In the genomic region with DNA sequence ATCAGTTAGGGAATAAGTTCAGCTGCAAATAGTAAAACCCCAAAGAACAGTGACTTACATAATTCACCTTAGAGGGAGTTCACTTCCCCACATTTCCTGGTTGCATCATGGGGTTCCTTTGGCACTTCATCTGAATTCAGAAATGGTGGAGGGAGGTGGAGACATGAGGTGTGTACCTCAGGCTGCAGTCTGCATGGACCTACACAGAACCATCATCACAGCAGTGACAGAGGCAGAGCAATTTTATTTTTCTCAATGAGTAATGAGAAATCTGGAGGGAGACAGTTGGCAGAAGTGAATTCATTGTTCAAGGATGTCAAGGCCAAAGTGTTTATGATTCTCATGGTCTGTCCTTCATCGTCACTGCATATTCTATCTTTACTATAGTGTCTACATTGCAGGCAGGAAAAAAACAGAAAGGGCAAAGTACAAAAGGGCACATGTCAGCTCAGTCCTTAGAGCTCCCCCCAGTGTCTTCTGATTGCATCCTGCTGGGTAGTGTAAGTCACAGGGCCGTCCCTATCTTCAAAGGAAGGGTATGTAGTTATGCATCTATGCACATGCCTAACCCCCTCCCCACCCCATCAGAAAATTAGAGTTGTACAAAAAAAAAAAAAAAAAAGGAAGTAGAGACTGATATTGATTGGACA, we compare ENCODE assay signal across 9 cellular contexts.
DNase-seq lines count a peak whose midpoint lies in the region; ATAC-seq and TF ChIP-seq lines count a peak whose summit lies in the region.
"Had no signal": no experiment of that assay in that cellular context is flagged by ENCODE, and none has a peak within 500 bp of the region (broad histone marks: within the 10 kb centered on the region; RNA-seq: fewer than 3 reads in every experiment).

No MANE protein-coding gene starts in this region.

- no peaks in the 10 kb centered on the region for H4K20me1 ChIP-seq in OCI-LY3 (ENCODE audit: insufficient read depth, low read length)

- TF ChIP-seq CTCF in GM13976 (IDR thresholded peaks at IDR 0.05; ENCODE audit: borderline replicate concordance, control extremely low read depth, extremely low read depth, insufficient read depth, missing control alignments), result peak; percentile 38
- TF ChIP-seq CTCF in OCI-LY3 (IDR thresholded peaks at IDR 0.05; ENCODE audit: low read depth, low read length), result peak; percentile 67

- in situ Hi-C loops in GM13976 (cut with MboI; ENCODE audit: low sequenced_read_pairs, unreplicated experiment), result no loop called here

- H3K4me1 ChIP-seq in OCI-LY3 (ENCODE audit: low read length), result peaks cover 4% of the 10 kb centered on the region

- DNase-seq in GM13976 (ENCODE audit: low spot score) (peak; percentile 33), iPS-NIHi7 (ENCODE audit: extremely low spot score) (peak; percentile 60), H4 (ENCODE audit: low spot score) (no peak), NCI-H226 (no peak)

- no peak overlapping the region for H3K4me3 ChIP-seq in OCI-LY3 (ENCODE audit: low read length)

- H3K79me2 ChIP-seq in OCI-LY3 (ENCODE audit: low read length), result no peaks in the 10 kb centered on the region

- no peaks in the 10 kb centered on the region for H3K9me3 ChIP-seq in OCI-LY3 (ENCODE audit: insufficient read depth, low read length)

- H3K27me3 ChIP-seq in OCI-LY3 (ENCODE audit: low read depth, low read length), result no peaks in the 10 kb centered on the region

- H3K27ac ChIP-seq in OCI-LY3 (ENCODE audit: low read length), result no peak overlapping the region
- H3K27ac ChIP-seq: epithelial cell of prostate had no signal

- H2AFZ ChIP-seq in OCI-LY3 (ENCODE audit: low read depth, low read length), result peak overlapping the region; percentile 90

- peak overlapping the region; percentile 41 for H3K4me2 ChIP-seq in OCI-LY3 (ENCODE audit: low read length)

- H3K9ac ChIP-seq in OCI-LY3 (ENCODE audit: low read length), result no peak overlapping the region

- ATAC-seq in HG02588 (IDR thresholded peaks at IDR 0.05; ENCODE audit: unreplicated experiment) (peak; percentile 84), HG02973 (IDR thresholded peaks at IDR 0.05; ENCODE audit: unreplicated experiment) (no peak), HG03039 (IDR thresholded peaks at IDR 0.05; ENCODE audit: unreplicated experiment) (no peak)

- H3K36me3 ChIP-seq in OCI-LY3 (replicated peaks; ENCODE audit: low read depth, low read length), result no peaks in the 10 kb centered on the region

Comparison
In these comparisons a context has a peak if more than half of its experiments do, and no peak if none do; other contexts are left out.
1. DNase-seq: peak in GM13976 (single experiment) and iPS-NIHi7 (single experiment); none in H4 (single experiment) and NCI-H226 (single experiment).